Comparison of ENCODE assay signal across 8 cellular contexts in genomic region chr11:18105802-18106574, GRCh38. TPM values are rescaled to one million over a fixed set of nuclear protein-coding genes. Genes with fewer than 3 reads are reported as not detected.
DNase-seq lines count a peak whose midpoint lies in the region; ATAC-seq and TF ChIP-seq lines count a peak whose summit lies in the region.

SAAL1 (minus strand) TSS chr11:18106082; CDS start chr11:18106041, 41 bp downstream.

- TF ChIP-seq EP300 in esophagus muscularis mucosa (IDR thresholded peaks at IDR 0.05) = no peak

- H2AK5ac ChIP-seq in IMR-90 (ENCODE audit: low read depth, low read length) = 0 out of 2 replicates have a peak within 1 kb of the TSS, but pooled peaks have one; percentile 29

- CTCF ChIA-PET in IMR-90 (lab: Yijun Ruan, JAX) = interaction anchor here (0.5 to 1.8 kb wide), 10 partner anchors 8 to 401 kb away, joined by 3 to 13 read pairs (median 4); no protein-coding TSS in a partner anchor

- no peaks in the 10 kb centered on the region for H4K20me1 ChIP-seq in IMR-90 (ENCODE audit: insufficient read depth, low read length)

- H3K9me1 ChIP-seq in IMR-90 (ENCODE audit: insufficient read depth, low read length) = no peaks in the 10 kb centered on the region; the same call in 1 of the 2 replicates

- peak within 1 kb of the TSS; percentile 45 for H2BK5ac ChIP-seq in IMR-90 (ENCODE audit: low read depth, low read length, poor library complexity, severe bottlenecking)

- H2AK9ac ChIP-seq in IMR-90 (replicated peaks; ENCODE audit: low read depth, low read length, poor library complexity) = peak within 1 kb of the TSS; percentile 90

- dilution Hi-C loops in IMR-90 (cut with HindIII; ENCODE audit: low sequenced_read_pairs, unreplicated experiment) = no loop called here

- peak within 1 kb of the TSS; percentile 87 for H3K14ac ChIP-seq in IMR-90 (replicated peaks; ENCODE audit: low read depth, low read length)

- H3K27ac ChIP-seq in IMR-90 (ENCODE audit: insufficient read depth, low read length) (peak within 1 kb of the TSS; percentile 58; the same call in 1 of the 2 replicates), esophagus muscularis mucosa (replicated peaks in 1 of 4) (peak within 1 kb of the TSS; percentile 66 to 74 (median 68))

- H2BK120ac ChIP-seq in IMR-90 (ENCODE audit: low read depth, low read length) = peak within 1 kb of the TSS; percentile 55

- no TSS peak for BruUV-seq in IMR-90 (replicated peaks; lab: Mats Ljungman, UMichigan)

- peak within 1 kb of the TSS; percentile 95 for H4K8ac ChIP-seq in IMR-90 (ENCODE audit: low read depth in 2 of 2, low read length in 2 of 2)

- H3K27me3 ChIP-seq in IMR-90 (ENCODE audit: control insufficient read depth, insufficient read depth, low read length) (peaks cover 1% of the 10 kb centered on the region; the same call in 1 of the 2 replicates), esophagus muscularis mucosa (peaks cover 0 to 13% (median 0%) of the 10 kb centered on the region in 4 donors)

- H3K23ac ChIP-seq in IMR-90 (ENCODE audit: low read depth, low read length) = peak within 1 kb of the TSS; percentile 63; the same call in 1 of the 2 replicates

- H3K4me3 ChIP-seq in IMR-90 (ENCODE audit: insufficient read depth, low read depth, low read length) = peak within 1 kb of the TSS; percentile 88
- H3K4me3 ChIP-seq in esophagus muscularis mucosa = peak within 1 kb of the TSS; percentile 82 to 94 (median 88)

- peak within 1 kb of the TSS; percentile 58; the same call in 1 of the 2 replicates for H4K5ac ChIP-seq in IMR-90 (ENCODE audit: low read depth, low read length)

- peak within 1 kb of the TSS; percentile 39; the same call in 1 of the 2 replicates for H2BK20ac ChIP-seq in IMR-90 (ENCODE audit: low read depth, low read length)

- peak; percentile 95 for ATAC-seq in GM21528 (IDR thresholded peaks at IDR 0.05; ENCODE audit: low FRiP score, unreplicated experiment)
- ATAC-seq in IMR-90 (ENCODE audit: low read depth) = peak; percentile 99

- H2AFZ ChIP-seq in IMR-90 (replicated peaks; ENCODE audit: low read length, poor library complexity) = peak within 1 kb of the TSS; percentile 98

- H3K18ac ChIP-seq in IMR-90 (ENCODE audit: low read depth, low read length) = no peak within 1 kb of the TSS

- peak within 1 kb of the TSS; percentile 75 for H3K4me2 ChIP-seq in IMR-90 (ENCODE audit: low read depth, low read length)

- 1% methylated on average over 23 of the region's 48 CpGs; no CpG with 5 or more reads in 1 of the 2 experiments for WGBS in IMR-90 (ENCODE audit: extremely low coverage in 2 of 2, insufficient read length in 1 of 2), 2 experiments
- WGBS in esophagus muscularis mucosa = 10% methylated on average over 20 of the region's 48 CpGs

- peak within 1 kb of the TSS; percentile 82 for H3K4ac ChIP-seq in IMR-90 (ENCODE audit: low read depth, low read length)

- no peak within 1 kb of the TSS for H3K56ac ChIP-seq in IMR-90 (ENCODE audit: extremely low read depth, insufficient read depth, low read length)

- intact Hi-C loops in IMR-90 (cut with micrococcal nuclease) = loop anchor here (1.0 to 10.0 kb wide), 3 partner anchors 94 to 371 kb away; partner anchors contain the start of genes KCNC1 and SERGEF
- intact Hi-C loops in esophagus muscularis mucosa (cut with DNase I) = loop anchor here (5.0 kb wide), 1 partner anchor 94 kb away; the partner anchor contains the start of gene SERGEF

- peak; percentile 33 for TF ChIP-seq RAD21 in IMR-90 (IDR thresholded peaks at IDR 0.05; ENCODE audit: low read length)

- H3K36me3 ChIP-seq in IMR-90 (ENCODE audit: control insufficient read depth, insufficient read depth, low read length) = peaks cover 7% of the 10 kb centered on the region; the same call in 1 of the 2 replicates
- peaks cover 4 to 27% (median 19%) of the 10 kb centered on the region in 4 donors for H3K36me3 ChIP-seq in esophagus muscularis mucosa

- peaks cover 20 to 22% of the 10 kb centered on the region in 2 experiments for H3K79me1 ChIP-seq in IMR-90 (ENCODE audit: low read depth in 1 of 2, low read length in 2 of 2)

- H3K4me1 ChIP-seq in IMR-90 (ENCODE audit: control insufficient read depth, insufficient read depth, low read length) (peaks cover 4% of the 10 kb centered on the region; the same call in 1 of the 2 replicates), esophagus muscularis mucosa (peaks cover 5 to 25% (median 22%) of the 10 kb centered on the region in 4 donors)

- H3K9ac ChIP-seq in IMR-90 (ENCODE audit: low read depth, low read length) = peak within 1 kb of the TSS; percentile 89

- no peak within 1 kb of the TSS for H2BK15ac ChIP-seq in IMR-90 (ENCODE audit: low read depth, low read length)

- peak; percentile 59 for TF ChIP-seq CTCF in IMR-90 (conservative IDR thresholded peaks at IDR 0.05; ENCODE audit: low read depth, low read length)
- peak; percentile 67 to 75 (median 72) for TF ChIP-seq CTCF in esophagus muscularis mucosa (IDR thresholded peaks at IDR 0.05)

- H4K91ac ChIP-seq in IMR-90 (ENCODE audit: insufficient read depth, low read depth, low read length) = peak within 1 kb of the TSS; percentile 47; the same call in 1 of the 2 replicates

- 0 out of 2 replicates have a peak, but pooled peaks have one; percentile 18 for TF ChIP-seq POLR2A in IMR-90 (IDR thresholded peaks at IDR 0.05; ENCODE audit: low read depth, low read length)
- no peak for TF ChIP-seq POLR2A in esophagus muscularis mucosa (IDR thresholded peaks at IDR 0.05; ENCODE audit: low read depth)

- DNase-seq in DMS53 (lab: John Stamatoyannopoulos, UW) (peak; percentile 95), IMR-90 (peak; percentile 67), OCI-M1 (lab: John Stamatoyannopoulos, UW) (peak; percentile 94), activated T-cell treated with anti-CD3 and anti-CD28 coated beads for 48 hours (ENCODE audit: low read depth) (peak; percentile 89), esophagus muscularis mucosa (ENCODE audit: extremely low spot score) (no peak), myocyte (ENCODE audit: low read depth) (peak; percentile 87)
- DNase-seq in stimulated activated CD8-positive, alpha-beta memory T cell treated with anti-CD3 and anti-CD28 coated beads, Interleukin-7, amount 100 ng/mL, for 4 hours (ENCODE audit: low read depth in 2 of 2) = peak; percentile 78 to 83

- in situ Hi-C loops in IMR-90 (cut with MboI; ENCODE audit: low sequenced_read_pairs) = no loop called here

- POLR2A ChIA-PET in IMR-90 (lab: Charles Lee; ENCODE audit: unreplicated experiment) = no interaction called here

- H3K9me3 ChIP-seq in IMR-90 (ENCODE audit: control insufficient read depth, insufficient read depth, low read length) (no peaks in the 10 kb centered on the region), esophagus muscularis mucosa (no peaks in the 10 kb centered on the region)

TF ChIP-seq in IMR-90, 13 proteins besides CTCF, POLR2A, EP300 and RAD21:
- TF ChIP-seq MXI1 (IDR thresholded peaks at IDR 0.05; ENCODE audit: borderline replicate concordance, low read depth, low read length) = no peak
- TF ChIP-seq NFE2L2 (IDR thresholded peaks at IDR 0.05; ENCODE audit: low read depth, low read length) = no peak
- TF ChIP-seq SMC3 (IDR thresholded peaks at IDR 0.05; ENCODE audit: low read depth, low read length) = peak; percentile 24; the same call in 1 of the 2 replicates
- no peak for TF ChIP-seq CEBPB (IDR thresholded peaks at IDR 0.05; ENCODE audit: low read depth, low read length)
TF ChIP-seq in IMR-90: peak in this region for 1.

RNA-seq across cellular contexts. Expression of gene SAAL1, which starts in this region (rescaled TPM):
- 12.5 and 21.1 TPM in 2 replicates for total RNA-seq in IMR-90 (2012; rRNA removed)
- 12.5 and 12.8 TPM in 2 replicates for polyA plus RNA-seq in IMR-90 (2012; rRNA removed)
- 4.0 and 6.8 TPM in 2 replicates for polyA plus RNA-seq in IMR-90 (2012; cell fraction: cytosol; rRNA removed)
- polyA plus RNA-seq in IMR-90 (2012; cell fraction: nucleus; rRNA removed; ENCODE audit: low replicate concordance) = 2.2 and 10.5 TPM in 2 replicates
- 10 to 100 TPM; 10.3 to 19.1 (median 11.1) TPM for total RNA-seq in esophagus muscularis mucosa
- total RNA-seq in myocyte = 6.3 and 8.2 TPM in 2 replicates
- polyA plus RNA-seq in myocyte (2012) = 6.3 TPM
